In the genomic region with DNA sequence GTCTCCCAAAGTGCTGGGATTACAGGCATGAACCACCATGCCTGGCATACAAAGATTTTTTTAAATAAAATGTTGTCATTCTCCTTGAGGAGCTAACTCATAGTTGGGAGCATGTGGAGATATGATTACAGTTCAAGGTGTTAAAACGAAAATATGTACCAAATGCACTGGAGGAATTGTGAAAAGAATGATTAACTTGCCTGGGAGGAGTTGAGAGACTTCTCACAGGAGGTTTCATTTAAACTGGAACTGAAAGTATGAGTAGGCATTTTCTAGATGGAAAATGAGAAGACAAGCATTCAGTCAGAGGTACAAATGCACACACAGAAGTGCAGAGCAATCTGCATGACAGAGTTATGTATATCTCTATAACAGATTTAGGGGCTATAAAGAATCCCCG, we compare ENCODE assay signal across 10 cellular contexts.
DNase-seq lines count a peak whose midpoint lies in the region; ATAC-seq and TF ChIP-seq lines count a peak whose summit lies in the region.
"Had no signal": no experiment of that assay in that cellular context is flagged by ENCODE, and none has a peak within 500 bp of the region (broad histone marks: within the 10 kb centered on the region; RNA-seq: fewer than 3 reads in every experiment).

No MANE protein-coding gene starts in this region.

- intact Hi-C loops in posterior vena cava (cut with DNase I), result no loop called here

- DNase-seq in GM20000 (ENCODE audit: low spot score) (peak; percentile 57), NOMO-1 treated with dmso at 0.1 percent for 144 hours (lab: John Stamatoyannopoulos, UW; ENCODE audit: unreplicated experiment) (peak; percentile 26), NCI-H187 (lab: John Stamatoyannopoulos, UW) (no peak), NCI-H146 treated with DMSO at 0.1 percent for 48 hours (lab: John Stamatoyannopoulos, UW; ENCODE audit: unreplicated experiment) (no peak), SK-N-DZ (ENCODE audit: low spot score) (no peak), posterior vena cava (ENCODE audit: low spot score) (no peak)
- DNase-seq: activated CD4-positive, alpha-beta T cell treated with anti-CD3 and anti-CD28 coated beads, Interleukin-2, amount 10 ng/mL, durations not matched to agents 7 days and 5 days; activated naive CD8-positive, alpha-beta T cell treated with anti-CD3 and anti-CD28 coated beads, Interleukin-2, amount 50 U/mL, for 24 hours had no signal

- no peak for TF ChIP-seq CTCF in GM20000 (IDR thresholded peaks at IDR 0.05; ENCODE audit: extremely low read depth, missing control alignments)

- ATAC-seq in GM18498 (IDR thresholded peaks at IDR 0.05; ENCODE audit: unreplicated experiment), result peak; percentile 99
- peak; percentile 100 for ATAC-seq in HG03039 (IDR thresholded peaks at IDR 0.05; ENCODE audit: unreplicated experiment)
- ATAC-seq: activated naive CD8-positive, alpha-beta T cell treated with anti-CD3 and anti-CD28 coated beads, Interleukin-2, amount 50 U/mL, for 24 hours had no signal

Comparison
In these comparisons a context has a peak if more than half of its experiments do, and no peak if none do; other contexts are left out.
1. DNase-seq: peak in GM20000 (single experiment) and NOMO-1 treated with dmso at 0.1 percent for 144 hours (single experiment); none in NCI-H187 (0 of 2), NCI-H146 treated with DMSO at 0.1 percent for 48 hours (single experiment), SK-N-DZ (single experiment) and posterior vena cava (single experiment).